10 cellular contexts compared by ENCODE assay signal in the genomic region with DNA sequence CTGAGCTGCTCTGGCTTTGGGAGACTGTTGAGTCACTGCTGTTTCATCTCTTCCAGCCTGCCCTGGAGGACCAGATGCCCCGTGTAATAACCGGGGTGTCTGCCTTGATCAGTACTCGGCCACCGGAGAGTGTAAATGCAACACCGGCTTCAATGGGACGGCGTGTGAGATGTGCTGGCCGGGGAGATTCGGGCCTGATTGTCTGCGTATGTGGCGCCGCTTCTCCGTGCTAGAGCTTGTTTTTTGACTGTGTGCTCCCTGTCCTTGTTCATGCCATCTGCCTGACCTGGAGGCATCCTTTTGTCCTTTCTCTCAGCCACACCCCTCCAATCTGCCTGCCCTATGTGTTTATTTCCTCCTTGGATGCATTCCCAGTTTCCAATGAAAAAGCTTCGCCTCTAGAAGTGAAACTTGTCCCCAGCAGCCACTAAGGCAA.
A peak's percentile ranks its signal among the peaks of the same experiment; 100 is the strongest.
DNase-seq lines count a peak whose midpoint lies in the region; ATAC-seq, FAIRE-seq and TF ChIP-seq lines count a peak whose summit lies in the region.
"Had no signal": no experiment of that assay in that cellular context is flagged by ENCODE, and none has a peak within 500 bp of the region (broad histone marks: within the 10 kb centered on the region; RNA-seq: fewer than 3 reads in every experiment).

No MANE protein-coding gene starts in this region.

- FAIRE-seq in GM12892 (lab: Jason Lieb, UNC) (no peak), HTR-8/SVneo (lab: Jason Lieb, UNC) (no peak)

- peak; percentile 29 for ATAC-seq in SK-N-SH treated with all-trans-retinoic acid at 6 μM for 48 hours
- ATAC-seq in left ventricle myocardium superior = peak; percentile 78
- ATAC-seq: T-helper 17 cell had no signal

- no peak for TF ChIP-seq POLR2A in GM12892 (IDR thresholded peaks at IDR 0.05; ENCODE audit: low read depth, low read length)

- intact Hi-C loops in left ventricle myocardium superior (cut with micrococcal nuclease) = no loop called here

- DNase-seq in Ammon's horn (ENCODE audit: low spot score) (peak; percentile 12), NCI-H146 treated with DMSO at 0.1 percent for 48 hours (lab: John Stamatoyannopoulos, UW; ENCODE audit: unreplicated experiment) (peak; percentile 74), left ventricle myocardium superior (peak; percentile 36), hippocampal formation (lab: John Stamatoyannopoulos, UW) (no peak), GM12892 (ENCODE audit: insufficient read length) (no peak), HTR-8/SVneo (ENCODE audit: insufficient read length, low spot score) (no peak)
- DNase-seq in activated effector memory CD4-positive, alpha-beta T cell treated with anti-CD3 and anti-CD28 coated beads, Interleukin-2, amount 50 U/mL, for 16 hours = no peak
- DNase-seq: activated gamma-delta T cell treated with Interleukin-2 at 50 U/mL for 16 hours, T-helper 17 cell had no signal

TF ChIP-seq in SK-N-SH treated with all-trans-retinoic acid at 6 μM for 48 hours, 23 proteins besides CTCF, POLR2A, EP300 and RAD21:
- TF ChIP-seq ESRRG (CRISPR knock-in tag; IDR thresholded peaks at IDR 0.05) = no peak
- no peak for TF ChIP-seq ZFP3 (CRISPR knock-in tag; IDR thresholded peaks at IDR 0.05)
- no peak for TF ChIP-seq ZNF70 (CRISPR knock-in tag; IDR thresholded peaks at IDR 0.05)
- TF ChIP-seq, protein P1, sequence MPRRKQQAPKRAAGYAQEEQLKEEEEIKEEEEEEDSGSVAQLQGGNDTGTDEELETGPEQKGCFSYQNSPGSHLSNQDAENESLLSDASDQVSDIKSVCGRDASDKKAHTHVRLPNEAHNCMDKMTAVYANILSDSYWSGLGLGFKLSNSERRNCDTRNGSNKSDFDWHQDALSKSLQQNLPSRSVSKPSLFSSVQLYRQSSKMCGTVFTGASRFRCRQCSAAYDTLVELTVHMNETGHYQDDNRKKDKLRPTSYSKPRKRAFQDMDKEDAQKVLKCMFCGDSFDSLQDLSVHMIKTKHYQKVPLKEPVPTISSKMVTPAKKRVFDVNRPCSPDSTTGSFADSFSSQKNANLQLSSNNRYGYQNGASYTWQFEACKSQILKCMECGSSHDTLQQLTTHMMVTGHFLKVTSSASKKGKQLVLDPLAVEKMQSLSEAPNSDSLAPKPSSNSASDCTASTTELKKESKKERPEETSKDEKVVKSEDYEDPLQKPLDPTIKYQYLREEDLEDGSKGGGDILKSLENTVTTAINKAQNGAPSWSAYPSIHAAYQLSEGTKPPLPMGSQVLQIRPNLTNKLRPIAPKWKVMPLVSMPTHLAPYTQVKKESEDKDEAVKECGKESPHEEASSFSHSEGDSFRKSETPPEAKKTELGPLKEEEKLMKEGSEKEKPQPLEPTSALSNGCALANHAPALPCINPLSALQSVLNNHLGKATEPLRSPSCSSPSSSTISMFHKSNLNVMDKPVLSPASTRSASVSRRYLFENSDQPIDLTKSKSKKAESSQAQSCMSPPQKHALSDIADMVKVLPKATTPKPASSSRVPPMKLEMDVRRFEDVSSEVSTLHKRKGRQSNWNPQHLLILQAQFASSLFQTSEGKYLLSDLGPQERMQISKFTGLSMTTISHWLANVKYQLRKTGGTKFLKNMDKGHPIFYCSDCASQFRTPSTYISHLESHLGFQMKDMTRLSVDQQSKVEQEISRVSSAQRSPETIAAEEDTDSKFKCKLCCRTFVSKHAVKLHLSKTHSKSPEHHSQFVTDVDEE (CRISPR knock-in tag; IDR thresholded peaks at IDR 0.05) = no peak
- no peak for TF ChIP-seq ZFP30 (CRISPR knock-in tag; IDR thresholded peaks at IDR 0.05)

Comparison
In these comparisons a context has a peak if more than half of its experiments do, and no peak if none do; other contexts are left out.
1. DNase-seq: peak in Ammon's horn (single experiment), NCI-H146 treated with DMSO at 0.1 percent for 48 hours (single experiment) and left ventricle myocardium superior (single experiment); none in hippocampal formation (0 of 2), GM12892 (single experiment), activated effector memory CD4-positive, alpha-beta T cell treated with anti-CD3 and anti-CD28 coated beads, Interleukin-2, amount 50 U/mL, for 16 hours (single experiment) and HTR-8/SVneo (single experiment).